Comparison of ENCODE assay signal across 12 cellular contexts in the genomic region with DNA sequence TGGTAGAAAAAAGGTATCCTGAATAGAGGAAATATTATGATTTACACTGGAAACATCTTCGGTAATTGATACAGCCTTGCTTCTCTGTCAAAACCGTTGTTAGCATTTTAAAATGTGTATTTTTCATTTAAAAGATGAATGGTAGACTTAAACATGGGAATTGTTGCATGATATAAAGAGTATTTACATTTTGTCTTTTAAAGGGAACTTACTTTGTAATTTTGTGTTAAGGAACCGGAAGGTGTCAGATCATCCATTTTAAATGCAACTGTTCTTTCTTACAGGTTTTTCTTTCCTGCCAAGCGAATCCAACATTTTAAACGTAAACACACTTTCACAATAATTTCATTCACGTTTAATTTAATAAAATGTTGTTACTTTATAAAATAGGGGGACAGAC. TPM values are rescaled to one million over a fixed set of nuclear protein-coding genes. Genes with fewer than 3 reads are reported as not detected.
DNase-seq lines count a peak whose midpoint lies in the region; ATAC-seq and TF ChIP-seq lines count a peak whose summit lies in the region.
"Had no signal": no experiment of that assay in that cellular context is flagged by ENCODE, and none has a peak within 500 bp of the region (broad histone marks: within the 10 kb centered on the region; RNA-seq: fewer than 3 reads in every experiment).

No MANE protein-coding gene starts in this region.

- in situ Hi-C loops in IMR-90 (cut with MboI; ENCODE audit: low sequenced_read_pairs): no loop called here

- H3K4ac ChIP-seq in IMR-90 (ENCODE audit: low read depth, low read length): 0 out of 2 replicates have a peak overlapping the region, but pooled peaks have one; percentile 13

- peaks cover 0 to 19% of the 10 kb centered on the region in 2 experiments; a peak in 2 of 4 replicates for H3K79me1 ChIP-seq in IMR-90 (ENCODE audit: low read depth in 1 of 2, low read length in 2 of 2)

- no peak overlapping the region for H4K91ac ChIP-seq in IMR-90 (ENCODE audit: insufficient read depth, low read depth, low read length)

- BruUV-seq in IMR-90 (replicated peaks; lab: Mats Ljungman, UMichigan): no TSS peak

- H2BK5ac ChIP-seq in IMR-90 (ENCODE audit: low read depth, low read length, poor library complexity, severe bottlenecking): peak overlapping the region; percentile 72

- H4K8ac ChIP-seq in IMR-90 (ENCODE audit: low read depth in 2 of 2, low read length in 2 of 2): no peak overlapping the region; a peak in 2 of 4 replicates

- TF ChIP-seq RAD21 in IMR-90 (IDR thresholded peaks at IDR 0.05; ENCODE audit: low read length): no peak

- no peaks in the 10 kb centered on the region for H3K9me1 ChIP-seq in IMR-90 (ENCODE audit: insufficient read depth, low read length)

- no peak overlapping the region for H2BK15ac ChIP-seq in IMR-90 (ENCODE audit: low read depth, low read length)

- H3K36me3 Mint-ChIP-seq in T-helper 17 cell (ENCODE audit: low read depth): peaks cover 2% of the 10 kb centered on the region
- H3K36me3 Mint-ChIP-seq in mesothelial cell of epicardium: no peaks in the 10 kb centered on the region
- peaks cover 2% of the 10 kb centered on the region for H3K36me3 Mint-ChIP-seq in activated CD4-positive, alpha-beta T cell treated with anti-CD3 and anti-CD28 coated beads for 36 hours (ENCODE audit: low read depth)

- H3K4me3 ChIP-seq in IMR-90 (ENCODE audit: insufficient read depth, low read depth, low read length): peak overlapping the region; percentile 8; the same call in 1 of the 2 replicates

- H3K4me1 Mint-ChIP-seq in T-helper 17 cell (peaks cover 34% of the 10 kb centered on the region), mesothelial cell of epicardium (peaks cover 41% of the 10 kb centered on the region)
- peaks cover 36% of the 10 kb centered on the region for H3K4me1 Mint-ChIP-seq in activated CD4-positive, alpha-beta T cell treated with anti-CD3 and anti-CD28 coated beads for 36 hours

- no peak overlapping the region for H2BK120ac ChIP-seq in IMR-90 (ENCODE audit: low read depth, low read length)

- H3K4me1 ChIP-seq in IMR-90 (ENCODE audit: control insufficient read depth, insufficient read depth, low read length): peaks cover 2% of the 10 kb centered on the region; the same call in 1 of the 2 replicates

- no peaks in the 10 kb centered on the region for H3K36me3 ChIP-seq in IMR-90 (ENCODE audit: control insufficient read depth, insufficient read depth, low read length)
- H3K36me3 ChIP-seq: stomach had no signal

- H3K27me3 ChIP-seq in IMR-90 (ENCODE audit: control insufficient read depth, insufficient read depth, low read length): no peaks in the 10 kb centered on the region

- CTCF ChIA-PET in IMR-90 (lab: Yijun Ruan, JAX): interaction anchor here (1.5 kb wide), 1 partner anchor 200 kb away, joined by 3 read pairs; no protein-coding TSS in a partner anchor
- CTCF ChIA-PET in activated CD4-positive, alpha-beta T cell treated with anti-CD3 and anti-CD28 coated beads for 36 hours (lab: Charles Lee): interaction anchor here (0.8 to 1.3 kb wide), 2 partner anchors 127 to 196 kb away, joined by 3 read pairs; no protein-coding TSS in a partner anchor

- H3K27me3 Mint-ChIP-seq in T-helper 17 cell (peaks cover 70% of the 10 kb centered on the region), mesothelial cell of epicardium (ENCODE audit: low read depth) (no peaks in the 10 kb centered on the region)
- H3K27me3 Mint-ChIP-seq in activated CD4-positive, alpha-beta T cell treated with anti-CD3 and anti-CD28 coated beads for 36 hours: peaks cover 63% of the 10 kb centered on the region

- no peak for ATAC-seq in IMR-90 (ENCODE audit: low read depth)
- ATAC-seq in T-helper 17 cell: no peak
- ATAC-seq in activated CD4-positive, alpha-beta T cell treated with anti-CD3 and anti-CD28 coated beads for 36 hours: no peak

- H2BK20ac ChIP-seq in IMR-90 (ENCODE audit: low read depth, low read length): no peak overlapping the region

- H3K18ac ChIP-seq in IMR-90 (ENCODE audit: low read depth, low read length): no peak overlapping the region

- H3K4me3 Mint-ChIP-seq in T-helper 17 cell: no peak overlapping the region
- peak overlapping the region; percentile 84 for H3K4me3 Mint-ChIP-seq in mesothelial cell of epicardium
- H3K4me3 Mint-ChIP-seq in activated CD4-positive, alpha-beta T cell treated with anti-CD3 and anti-CD28 coated beads for 36 hours: no peak overlapping the region

- intact Hi-C loops in IMR-90 (cut with micrococcal nuclease): loop anchor here (5.0 to 10.0 kb wide), 2 partner anchors 195 to 287 kb away; partner anchors contain the start of gene NUP42
- intact Hi-C loops in activated CD4-positive, alpha-beta T cell treated with anti-CD3 and anti-CD28 coated beads for 36 hours (cut with DNase I, micrococcal nuclease): loop anchor here (5.0 to 10.0 kb wide), 5 partner anchors 60 to 1100 kb away; partner anchors contain the start of genes HYCC1 (in 1 of the 2), NPY (in 1 of the 2), NUP42 (in 1 of the 2) and PALS2 (in 1 of the 2)

- dilution Hi-C loops in IMR-90 (cut with HindIII; ENCODE audit: low sequenced_read_pairs, unreplicated experiment): no loop called here

- peak overlapping the region; percentile 25; the same call in 1 of the 2 replicates for H3K27ac ChIP-seq in IMR-90 (ENCODE audit: insufficient read depth, low read length)
- H3K27ac ChIP-seq: stomach had no signal

- peak overlapping the region; percentile 41 for H3K27ac Mint-ChIP-seq in T-helper 17 cell
- peak overlapping the region; percentile 100 for H3K27ac Mint-ChIP-seq in mesothelial cell of epicardium
- no peak overlapping the region for H3K27ac Mint-ChIP-seq in activated CD4-positive, alpha-beta T cell treated with anti-CD3 and anti-CD28 coated beads for 36 hours
- H3K27ac Mint-ChIP-seq: activated naive CD8-positive, alpha-beta T cell treated with anti-CD3 and anti-CD28 coated beads for 36 hours had no signal

- no peak overlapping the region for H4K5ac ChIP-seq in IMR-90 (ENCODE audit: low read depth, low read length)

- H3K9me3 ChIP-seq in IMR-90 (ENCODE audit: control insufficient read depth, insufficient read depth, low read length) (no peaks in the 10 kb centered on the region), T-helper 17 cell (ENCODE audit: control insufficient read depth, low read length, poor library complexity, severe bottlenecking) (peaks cover 18% of the 10 kb centered on the region)

- no peak overlapping the region for H2AK5ac ChIP-seq in IMR-90 (ENCODE audit: low read depth, low read length)

- TF ChIP-seq POLR2A in IMR-90 (IDR thresholded peaks at IDR 0.05; ENCODE audit: low read depth, low read length): no peak

- no peaks in the 10 kb centered on the region for H3K9me3 Mint-ChIP-seq in mesothelial cell of epicardium
- H3K9me3 Mint-ChIP-seq in activated CD4-positive, alpha-beta T cell treated with anti-CD3 and anti-CD28 coated beads for 36 hours (ENCODE audit: low read depth): no peaks in the 10 kb centered on the region
- H3K9me3 Mint-ChIP-seq: activated naive CD8-positive, alpha-beta T cell treated with anti-CD3 and anti-CD28 coated beads for 36 hours had no signal

- no peak overlapping the region for H2AFZ ChIP-seq in IMR-90 (replicated peaks; ENCODE audit: low read length, poor library complexity)

- H3K23ac ChIP-seq in IMR-90 (ENCODE audit: low read depth, low read length): no peak overlapping the region; the same call in 1 of the 2 replicates

- DNase-seq in NCI-H1417 (lab: John Stamatoyannopoulos, UW): peak in 2 of 3 experiments; percentile 42 to 80
- DNase-seq in NCI-H1417 treated with DMSO at 0.1 percent for 48 hours (lab: John Stamatoyannopoulos, UW): no peak
- DNase-seq in IMR-90: no peak
- no peak for DNase-seq in T-helper 17 cell
- no peak for DNase-seq in mesothelial cell of epicardium (ENCODE audit: low spot score in 2 of 2, unreplicated experiment in 2 of 2)
- no peak for DNase-seq in GM19240 (ENCODE audit: insufficient read length, low spot score)
- no peak for DNase-seq in activated T-cell treated with anti-CD3 and anti-CD28 coated beads, Interleukin-2, amount 50 U/mL, for 48 hours
- no peak for DNase-seq in activated CD4-positive, alpha-beta T cell treated with anti-CD3 and anti-CD28 coated beads for 36 hours
- DNase-seq: activated CD4-positive, alpha-beta T cell treated with anti-CD3 and anti-CD28 coated beads, Interleukin-2, amount 50 U/mL, for 1 hour; activated naive CD8-positive, alpha-beta T cell treated with anti-CD3 and anti-CD28 coated beads for 36 hours; stimulated activated CD4-positive, alpha-beta T cell treated with anti-CD3 and anti-CD28 coated beads, Interleukin-12 subunit alpha, Interleukin-12 subunit beta, amount 100 ng/mL, for 4 hours; stomach had no signal

- POLR2A ChIA-PET in IMR-90 (lab: Charles Lee; ENCODE audit: unreplicated experiment): no interaction called here
- POLR2A ChIA-PET in activated CD4-positive, alpha-beta T cell treated with anti-CD3 and anti-CD28 coated beads for 36 hours (lab: Charles Lee): no interaction called here

- no peak overlapping the region; the same call in 1 of the 2 replicates for H3K56ac ChIP-seq in IMR-90 (ENCODE audit: extremely low read depth, insufficient read depth, low read length)

- H2AK9ac ChIP-seq in IMR-90 (replicated peaks; ENCODE audit: low read depth, low read length, poor library complexity): no peak overlapping the region

- no CpG with 5 or more reads among the region's 6 CpGs for WGBS in IMR-90 (ENCODE audit: extremely low coverage in 2 of 2, insufficient read length in 1 of 2), 2 experiments

- H3K9ac ChIP-seq in IMR-90 (ENCODE audit: low read depth, low read length): peak overlapping the region; percentile 39; the same call in 1 of the 2 replicates

- peaks cover 7% of the 10 kb centered on the region; the same call in 1 of the 2 replicates for H4K20me1 ChIP-seq in IMR-90 (ENCODE audit: insufficient read depth, low read length)

- no peak for TF ChIP-seq CTCF in IMR-90 (conservative IDR thresholded peaks at IDR 0.05; ENCODE audit: low read depth, low read length)
- no peak for TF ChIP-seq CTCF in mesothelial cell of epicardium (IDR thresholded peaks at IDR 0.05; ENCODE audit: unreplicated experiment)

- no peak overlapping the region; the same call in 1 of the 2 replicates for H3K14ac ChIP-seq in IMR-90 (replicated peaks; ENCODE audit: low read depth, low read length)

- peak overlapping the region; percentile 66 for H3K4me2 ChIP-seq in IMR-90 (ENCODE audit: low read depth, low read length)

RNA-seq across cellular contexts. Expression of gene IGF2BP3, which starts 1.8 kb away (rescaled TPM):
- total RNA-seq in IMR-90 (2012; rRNA removed) (59.3 and 94.2 TPM in 2 replicates), T-helper 17 cell (10 to 100 TPM in 1 of 2 donors, 1 to 10 TPM in 1; 1.4 to 11.0 TPM), mesothelial cell of epicardium (84.3 to 91.3 TPM (median 89.1 TPM) in 3 replicates)
- polyA plus RNA-seq in IMR-90 (2012; rRNA removed): 47.6 and 50.9 TPM in 2 replicates
- polyA plus RNA-seq in IMR-90 (2012; cell fraction: cytosol; rRNA removed): 13.2 and 16.4 TPM in 2 replicates
- polyA plus RNA-seq in IMR-90 (2012; cell fraction: nucleus; rRNA removed; ENCODE audit: low replicate concordance): 34.2 and 98.3 TPM in 2 replicates
- total RNA-seq in activated CD4-positive, alpha-beta T cell treated with anti-CD3 and anti-CD28 coated beads for 36 hours: 1 to 10 TPM in 1 of 2 experiments, under 1 TPM in 1; 0.64 to 1.1 TPM

RNA-seq across cellular contexts. Expression of gene TRA2A, which starts 59.7 kb away (rescaled TPM):
- 36.4 and 44.3 TPM in 2 replicates for total RNA-seq in IMR-90 (2012; rRNA removed)
- 73.6 and 77.3 TPM in 2 replicates for polyA plus RNA-seq in IMR-90 (2012; rRNA removed)
- polyA plus RNA-seq in IMR-90 (2012; cell fraction: cytosol; rRNA removed): 16.7 and 17.4 TPM in 2 replicates
- polyA plus RNA-seq in IMR-90 (2012; cell fraction: nucleus; rRNA removed; ENCODE audit: low replicate concordance): 26.8 and 142 TPM in 2 replicates
- 100 to 1,000 TPM; 249 to 285 TPM for total RNA-seq in T-helper 17 cell
- total RNA-seq in mesothelial cell of epicardium: 154 to 165 TPM (median 162 TPM) in 3 replicates
- 100 to 1,000 TPM in 1 of 2 experiments, 10 to 100 TPM in 1; 86.8 to 143 TPM for total RNA-seq in activated CD4-positive, alpha-beta T cell treated with anti-CD3 and anti-CD28 coated beads for 36 hours

Comparison
In these comparisons a context has a peak if more than half of its experiments do, and no peak if none do; other contexts are left out.
1. DNase-seq: peak in NCI-H1417 (2 of 3); none in NCI-H1417 treated with DMSO at 0.1 percent for 48 hours (single experiment), IMR-90 (single experiment), T-helper 17 cell (0 of 3), mesothelial cell of epicardium (0 of 2), GM19240 (single experiment), activated T-cell treated with anti-CD3 and anti-CD28 coated beads, Interleukin-2, amount 50 U/mL, for 48 hours (0 of 2) and activated CD4-positive, alpha-beta T cell treated with anti-CD3 and anti-CD28 coated beads for 36 hours (single experiment).